Comparison of ENCODE assay signal across 8 cellular contexts in genomic region chr7:99375070-99375807, GRCh38. TPM values are rescaled to one million over a fixed set of nuclear protein-coding genes. Genes with fewer than 3 reads are reported as not detected.
DNase-seq lines count a peak whose midpoint lies in the region; ATAC-seq and TF ChIP-seq lines count a peak whose summit lies in the region.

No MANE protein-coding gene starts in this region.

- peaks cover 21% of the 10 kb centered on the region for H3K36me3 ChIP-seq in lower lobe of right lung

- ATAC-seq in HG02759 (IDR thresholded peaks at IDR 0.05; ENCODE audit: unreplicated experiment) (peak; percentile 44), lower lobe of right lung (peak; percentile 79 to 84)

- intact Hi-C loops in lower lobe of right lung (cut with DNase I): no loop called here

- H3K4me3 ChIP-seq in lower lobe of right lung: peak overlapping the region; percentile 96

- H3K27ac ChIP-seq in lower lobe of right lung: peak overlapping the region; percentile 93

- TF ChIP-seq CTCF in lower lobe of right lung (IDR thresholded peaks at IDR 0.05): no peak

- H3K27me3 ChIP-seq in lower lobe of right lung (ENCODE audit: low read depth): no peaks in the 10 kb centered on the region

- H3K4me1 ChIP-seq in lower lobe of right lung: peaks cover 67% of the 10 kb centered on the region

- no peaks in the 10 kb centered on the region for H3K9me3 ChIP-seq in lower lobe of right lung

- DNase-seq in NCI-H82 (lab: John Stamatoyannopoulos, UW): peak; percentile 75
- DNase-seq in NCI-H82 treated with DMSO at 0.1 percent for 48 hours (lab: John Stamatoyannopoulos, UW; ENCODE audit: unreplicated experiment): no peak
- DNase-seq in NCI-H226: peak; percentile 92
- DNase-seq in activated CD4-positive, alpha-beta T cell treated with anti-CD3 and anti-CD28 coated beads, Interleukin-2, amount 50 U/mL, for 4 hours: peak; percentile 32 to 33
- peak; percentile 44 for DNase-seq in effector CD4-positive, alpha-beta T cell
- DNase-seq in lower lobe of right lung: peak; percentile 89
- peak in 2 of 3 donors; percentile 43 to 56 for DNase-seq in stimulated activated CD4-positive, alpha-beta T cell treated with anti-CD3 and anti-CD28 coated beads, TNF-alpha, amount 100 ng/mL, for 48 hours (ENCODE audit: low read depth in 3 of 3)

RNA-seq across cellular contexts. Expression of gene ARPC1B, which starts 0.7 kb away (rescaled TPM):
- 236 TPM for total RNA-seq in lower lobe of right lung

RNA-seq across cellular contexts. Expression of gene PDAP1, which starts 33.2 kb away (rescaled TPM):
- total RNA-seq in lower lobe of right lung: 61.6 TPM

RNA-seq across cellular contexts. Expression of gene BUD31, which starts 33.5 kb away (rescaled TPM):
- 64.2 TPM for total RNA-seq in lower lobe of right lung

RNA-seq across cellular contexts. Expression of gene ARPC1A, which starts 49.5 kb away (rescaled TPM):
- 109 TPM for total RNA-seq in lower lobe of right lung
